Comparison of ENCODE assay signal across 8 cellular contexts in genomic region chr10:122953827-122954730, GRCh38. TPM values are rescaled to one million over a fixed set of nuclear protein-coding genes. Genes with fewer than 3 reads are reported as not detected.
DNase-seq lines count a peak whose midpoint lies in the region; ATAC-seq and TF ChIP-seq lines count a peak whose summit lies in the region.

Gene C10orf88, minus strand, starts transcription at chr10:122954227. Its CDS starts 49 bp downstream, at chr10:122954178.

- H3K4me3 ChIP-seq in H7 (ENCODE audit: insufficient read depth, low read depth, low read length): peak within 1 kb of the TSS; percentile 83

- peaks cover 18% of the 10 kb centered on the region for H3K36me3 Mint-ChIP-seq in nephron progenitor cell (ENCODE audit: low read depth)

- peak within 1 kb of the TSS; percentile 88 for H3K27ac Mint-ChIP-seq in nephron progenitor cell
- peak within 1 kb of the TSS; percentile 96 to 97 for H3K27ac Mint-ChIP-seq in stimulated activated naive CD8-positive, alpha-beta T cell treated with anti-CD3 and anti-CD28 coated beads, Interleukin-15, amount 100 ng/mL, for 72 hours

- peaks cover 18% of the 10 kb centered on the region for H3K4me1 Mint-ChIP-seq in nephron progenitor cell
- H3K4me1 Mint-ChIP-seq in stimulated activated naive CD8-positive, alpha-beta T cell treated with anti-CD3 and anti-CD28 coated beads, Interleukin-15, amount 100 ng/mL, for 72 hours: peaks cover 34% of the 10 kb centered on the region

- H3K36me3 ChIP-seq in H7 (replicated peaks; ENCODE audit: control insufficient read depth, insufficient read depth, low read length): no peaks in the 10 kb centered on the region; the same call in 1 of the 2 replicates

- no peak for TF ChIP-seq CTCF in nephron progenitor cell (IDR thresholded peaks at IDR 0.05)

- H3K4me3 Mint-ChIP-seq in nephron progenitor cell: peak within 1 kb of the TSS; percentile 91
- H3K4me3 Mint-ChIP-seq in stimulated activated naive CD8-positive, alpha-beta T cell treated with anti-CD3 and anti-CD28 coated beads, Interleukin-15, amount 100 ng/mL, for 72 hours: peak within 1 kb of the TSS; percentile 91 to 95

- DNase-seq in ELF-1 (ENCODE audit: low read depth, low spot score) (peak; percentile 99), H7 (peak; percentile 96), M059J (ENCODE audit: low read depth) (peak; percentile 96), SHP77 (lab: John Stamatoyannopoulos, UW) (peak; percentile 96 to 97), fibroblast of the conjunctiva (ENCODE audit: low read depth) (peak; percentile 99), nephron progenitor cell (peak; percentile 96)
- peak; percentile 99 for DNase-seq in activated effector memory CD4-positive, alpha-beta T cell treated with anti-CD3 and anti-CD28 coated beads, Interleukin-2, amount 50 U/mL, for 16 hours
- peak; percentile 94 to 98 for DNase-seq in stimulated activated naive CD8-positive, alpha-beta T cell treated with anti-CD3 and anti-CD28 coated beads, Interleukin-15, amount 100 ng/mL, for 72 hours

- H3K27me3 ChIP-seq in H7 (ENCODE audit: control insufficient read depth, insufficient read depth, low read length): peaks cover 10% of the 10 kb centered on the region

- peak; percentile 99 for ATAC-seq in stimulated activated naive CD8-positive, alpha-beta T cell treated with anti-CD3 and anti-CD28 coated beads, Interleukin-15, amount 100 ng/mL, for 72 hours

- peaks cover 25% of the 10 kb centered on the region for H3K9me3 Mint-ChIP-seq in nephron progenitor cell
- no peaks in the 10 kb centered on the region for H3K9me3 Mint-ChIP-seq in stimulated activated naive CD8-positive, alpha-beta T cell treated with anti-CD3 and anti-CD28 coated beads, Interleukin-15, amount 100 ng/mL, for 72 hours

- peaks cover 33% of the 10 kb centered on the region for H3K27me3 Mint-ChIP-seq in nephron progenitor cell (ENCODE audit: low read depth, poor library complexity)
- H3K27me3 Mint-ChIP-seq in stimulated activated naive CD8-positive, alpha-beta T cell treated with anti-CD3 and anti-CD28 coated beads, Interleukin-15, amount 100 ng/mL, for 72 hours: peaks cover 7% of the 10 kb centered on the region

RNA-seq across cellular contexts. Expression of gene C10orf88, which starts in this region (rescaled TPM):
- total RNA-seq in H7 (2014; rRNA removed; shearing (Covaris generic)): 7.2 and 10.3 TPM in 2 replicates
- total RNA-seq in M059J (2014; rRNA removed; shearing (Covaris generic)): 9.1 and 12.6 TPM in 2 replicates

Comparison
In these comparisons a context has a peak if more than half of its experiments do, and no peak if none do; other contexts are left out.
1. Peak in every context shown above with its lines: DNase-seq, ATAC-seq and H3K4me3 ChIP-seq.